ENCODE assay signal across 8 cellular contexts in the genomic region with DNA sequence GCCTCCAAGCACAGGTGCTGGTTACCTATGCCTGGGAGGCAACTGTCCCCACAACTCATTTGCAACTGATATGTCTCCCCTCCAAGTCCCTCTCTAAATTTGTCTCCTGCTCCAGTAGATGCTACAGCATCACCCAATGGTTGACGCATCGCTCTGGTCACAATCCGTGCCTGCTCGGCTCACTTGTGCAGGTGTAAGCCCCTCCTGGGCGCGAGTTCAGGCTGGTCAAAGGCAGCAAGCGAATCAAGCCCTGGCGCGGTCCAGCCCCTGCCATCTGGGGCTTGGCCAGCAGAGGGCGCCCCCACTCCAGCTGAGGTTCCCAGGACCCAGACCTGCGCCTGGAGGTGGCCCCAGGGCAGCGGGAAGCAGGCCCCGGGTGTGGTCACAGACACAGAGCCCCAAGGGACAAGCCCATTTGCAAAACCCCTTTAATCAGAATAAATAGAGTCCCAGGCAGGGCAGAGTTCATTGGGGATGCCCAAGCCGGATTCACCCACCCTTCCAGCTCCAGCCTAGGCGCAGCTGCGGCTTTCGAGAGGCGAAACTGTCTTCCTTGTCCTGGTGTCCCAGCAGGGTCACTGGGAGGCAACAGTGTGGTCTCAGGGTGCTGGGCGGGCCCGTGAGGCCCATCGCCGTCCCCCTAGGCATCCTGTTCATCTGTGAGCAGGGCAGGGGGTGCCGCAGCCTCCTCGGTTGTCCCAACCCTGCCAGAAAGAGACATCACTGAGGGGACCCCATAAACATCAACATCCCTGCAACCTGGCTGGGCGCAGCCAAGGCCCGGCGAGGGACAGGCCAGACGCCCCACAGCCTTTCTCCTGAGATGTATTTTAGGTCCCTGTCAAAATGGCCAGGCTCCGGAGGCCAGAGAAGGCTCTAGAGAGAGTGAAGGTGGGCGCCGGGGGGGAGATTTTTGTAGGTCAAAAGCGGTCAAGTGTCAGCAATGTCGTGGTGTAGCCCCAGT. TPM values are rescaled to one million over a fixed set of nuclear protein-coding genes. Genes with fewer than 3 reads are reported as not detected.
DNase-seq lines count a peak whose midpoint lies in the region; ATAC-seq lines count a peak whose summit lies in the region.

No MANE protein-coding gene starts in this region.

- ATAC-seq in effector memory CD8-positive, alpha-beta T cell (replicated peaks), result peak; percentile 74
- peak; percentile 67 for ATAC-seq in stimulated activated naive CD8-positive, alpha-beta T cell treated with anti-CD3 and anti-CD28 coated beads, Interleukin-15, Interleukin-2, amounts not matched to agents 100 U/mL and 50 U/mL, for 24 hours
- no peak for ATAC-seq in GM18517 (IDR thresholded peaks at IDR 0.05; ENCODE audit: unreplicated experiment)

- no peaks in the 10 kb centered on the region for H3K9me3 Mint-ChIP-seq in effector memory CD8-positive, alpha-beta T cell

- no peaks in the 10 kb centered on the region for H3K27me3 Mint-ChIP-seq in effector memory CD8-positive, alpha-beta T cell

- H3K27ac Mint-ChIP-seq in effector memory CD8-positive, alpha-beta T cell, result peak overlapping the region; percentile 88 to 93

- peaks cover 85% of the 10 kb centered on the region for H3K36me3 Mint-ChIP-seq in effector memory CD8-positive, alpha-beta T cell (ENCODE audit: insufficient read depth)

- peak overlapping the region; percentile 41 to 45 for H3K4me3 Mint-ChIP-seq in effector memory CD8-positive, alpha-beta T cell

- H3K4me1 Mint-ChIP-seq in effector memory CD8-positive, alpha-beta T cell (ENCODE audit: low read depth in 2 of 2), result peaks cover 30 to 46% of the 10 kb centered on the region in 2 donors

- DNase-seq in COR-L47 (lab: John Stamatoyannopoulos, UW) (peak; percentile 44), H4 (ENCODE audit: low spot score) (peak; percentile 45), NCI-H69 (lab: John Stamatoyannopoulos, UW) (peak; percentile 71), middle frontal gyrus (ENCODE audit: extremely low spot score, low spot score) (peak; percentile 31)
- DNase-seq in activated CD8-positive, alpha-beta memory T cell treated with anti-CD3 and anti-CD28 coated beads for 24 hours, result peak; percentile 98
- peak; percentile 77 to 83 (median 81) for DNase-seq in effector memory CD8-positive, alpha-beta T cell
- peak; percentile 90 for DNase-seq in stimulated activated naive CD8-positive, alpha-beta T cell treated with anti-CD3 and anti-CD28 coated beads, Interleukin-15, Interleukin-2, amounts not matched to agents 100 U/mL and 50 U/mL, for 24 hours

RNA-seq across cellular contexts. Expression of a gene that starts 15.8 kb away (rescaled TPM):
- total RNA-seq in H4 (2014; rRNA removed; shearing (Covaris generic)), result 2.7 and 7.9 TPM in 2 replicates

RNA-seq across cellular contexts. Expression of a gene that starts 17.8 kb away (rescaled TPM):
- total RNA-seq in H4 (2014; rRNA removed; shearing (Covaris generic)), result 0.02 TPM in 1 of 2 replicates, not detected in the other

RNA-seq across cellular contexts. Expression of a gene that starts 33.4 kb away (rescaled TPM):
- not detected in 2 replicates for total RNA-seq in H4 (2014; rRNA removed; shearing (Covaris generic))

RNA-seq across cellular contexts. Expression of a gene that starts 55.6 kb away (rescaled TPM):
- total RNA-seq in H4 (2014; rRNA removed; shearing (Covaris generic)), result 24.6 and 30.1 TPM in 2 replicates

Comparison
In these comparisons a context has a peak if more than half of its experiments do, and no peak if none do; other contexts are left out.
1. DNase-seq: peak in every context shown above with its lines; median percentile 98 in activated CD8-positive, alpha-beta memory T cell treated with anti-CD3 and anti-CD28 coated beads for 24 hours; 90 in stimulated activated naive CD8-positive, alpha-beta T cell treated with anti-CD3 and anti-CD28 coated beads, Interleukin-15, Interleukin-2, amounts not matched to agents 100 U/mL and 50 U/mL, for 24 hours; 81 in effector memory CD8-positive, alpha-beta T cell; 71 in NCI-H69; 45 in H4; 44 in COR-L47; 31 in middle frontal gyrus.